Comparison of ENCODE assay signal across 26 cellular contexts in the genomic region with DNA sequence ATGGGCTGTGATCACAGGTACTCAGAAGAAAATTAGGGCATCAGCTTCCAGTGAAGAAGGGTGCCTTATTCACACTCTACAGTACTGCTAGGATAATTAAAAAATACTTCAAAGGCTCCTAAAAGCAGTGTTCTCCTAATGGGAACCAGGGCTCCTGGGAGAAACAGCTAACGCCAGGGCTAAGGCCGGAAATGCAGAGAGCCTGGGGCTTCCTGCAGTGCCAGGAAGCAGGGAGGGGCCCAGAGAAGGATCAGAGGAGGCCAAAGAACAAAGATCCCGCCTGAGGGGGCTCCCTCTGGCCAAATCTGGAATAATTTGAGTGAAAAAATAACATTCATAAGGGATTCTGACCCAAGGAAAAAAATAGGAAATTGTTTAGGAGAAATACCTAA. TPM values are rescaled to one million over a fixed set of nuclear protein-coding genes. Genes with fewer than 3 reads are reported as not detected.
DNase-seq lines count a peak whose midpoint lies in the region; ATAC-seq, FAIRE-seq and TF ChIP-seq lines count a peak whose summit lies in the region.
"Had no signal": no experiment of that assay in that cellular context is flagged by ENCODE, and none has a peak within 500 bp of the region (broad histone marks: within the 10 kb centered on the region; RNA-seq: fewer than 3 reads in every experiment).

No MANE protein-coding gene starts in this region.

- no peak overlapping the region for H3K9ac ChIP-seq in kidney (ENCODE audit: low read length in 2 of 2)
- H3K9ac ChIP-seq: SK-N-SH had no signal

- H3K4me3 Mint-ChIP-seq in endothelial cell (ENCODE audit: unreplicated experiment) (no peak overlapping the region), Caco-2 (ENCODE audit: unreplicated experiment) (no peak overlapping the region)
- H3K4me3 Mint-ChIP-seq: activated naive CD8-positive, alpha-beta T cell treated with anti-CD3 and anti-CD28 coated beads for 36 hours; effector memory CD8-positive, alpha-beta T cell; immature natural killer cell had no signal

- TF ChIP-seq CTCF in right atrium auricular region (IDR thresholded peaks at IDR 0.05) (no peak), endothelial cell (IDR thresholded peaks at IDR 0.05; ENCODE audit: unreplicated experiment) (no peak), kidney (IDR thresholded peaks at IDR 0.05; ENCODE audit: borderline replicate concordance, extremely low read depth, insufficient read depth) (no peak), Caco-2 (IDR thresholded peaks at IDR 0.05; ENCODE audit: insufficient read depth in 1 of 2, low read depth in 1 of 2, low read length in 1 of 2, severe bottlenecking in 1 of 2, unreplicated experiment in 1 of 2) (no peak)

- no peaks in the 10 kb centered on the region for H3K9me3 ChIP-seq in right atrium auricular region
- H3K9me3 ChIP-seq in kidney (ENCODE audit: control insufficient read depth in 1 of 2, low read length in 2 of 2), result no peaks in the 10 kb centered on the region
- no peaks in the 10 kb centered on the region for H3K9me3 ChIP-seq in Caco-2
- H3K9me3 ChIP-seq: MG63, neutrophil, SK-N-SH, thyroid gland had no signal

- no peaks in the 10 kb centered on the region for H3K9me3 Mint-ChIP-seq in endothelial cell (ENCODE audit: unreplicated experiment)
- H3K9me3 Mint-ChIP-seq in Caco-2 (ENCODE audit: unreplicated experiment), result no peaks in the 10 kb centered on the region
- H3K9me3 Mint-ChIP-seq: activated naive CD8-positive, alpha-beta T cell treated with anti-CD3 and anti-CD28 coated beads for 36 hours; effector memory CD8-positive, alpha-beta T cell; immature natural killer cell had no signal

- peaks cover 11% of the 10 kb centered on the region for H3K27me3 Mint-ChIP-seq in endothelial cell (ENCODE audit: unreplicated experiment)
- H3K27me3 Mint-ChIP-seq in Caco-2 (ENCODE audit: insufficient read depth, unreplicated experiment), result no peaks in the 10 kb centered on the region
- H3K27me3 Mint-ChIP-seq: activated naive CD8-positive, alpha-beta T cell treated with anti-CD3 and anti-CD28 coated beads for 36 hours; effector memory CD8-positive, alpha-beta T cell had no signal

- DNase-seq in Right ventricle myocardium superior, result peak; percentile 37
- no peak for DNase-seq in right atrium auricular region (ENCODE audit: low spot score)
- DNase-seq in endothelial cell (ENCODE audit: low spot score), result peak; percentile 53
- peak; percentile 18 for DNase-seq in kidney
- DNase-seq in cortex of kidney (lab: John Stamatoyannopoulos, UW), result no peak
- no peak for DNase-seq in NCI-H1436 treated with DMSO at 0.1 percent for 48 hours (lab: John Stamatoyannopoulos, UW)
- no peak for DNase-seq in Caco-2
- DNase-seq: activated CD4-positive, alpha-beta T cell treated with anti-CD3 and anti-CD28 coated beads, Interleukin-2, amount 50 U/mL, for 1 hour; activated naive CD8-positive, alpha-beta T cell treated with anti-CD3 and anti-CD28 coated beads for 36 hours; DND-41; effector memory CD8-positive, alpha-beta T cell; head of caudate nucleus; immature natural killer cell; MG63; NCI-H1417; NCI-H524; SK-N-SH; stimulated activated CD4-positive, alpha-beta T cell treated with anti-CD3 and anti-CD28 coated beads, Interleukin-4, amount 100 ng/mL, for 24 hours; stimulated activated naive CD8-positive, alpha-beta T cell treated with anti-CD3 and anti-CD28 coated beads, Interleukin-15, Interleukin-2, amounts not matched to agents 100 U/mL and 50 U/mL, for 24 hours; T-helper 2 cell; thyroid gland had no signal

- H3K36me3 Mint-ChIP-seq in endothelial cell (ENCODE audit: low read depth, unreplicated experiment) (peaks cover 26% of the 10 kb centered on the region), Caco-2 (ENCODE audit: insufficient read depth, unreplicated experiment) (peaks cover 66% of the 10 kb centered on the region)

- CTCF ChIA-PET in Caco-2 (lab: Charles Lee), result no interaction called here

- H3K4me1 ChIP-seq in right atrium auricular region, result peaks cover 0 to 8% of the 10 kb centered on the region in 2 donors
- peaks cover 0 to 2% of the 10 kb centered on the region in 2 donors for H3K4me1 ChIP-seq in kidney (ENCODE audit: control insufficient read depth in 1 of 2, insufficient read depth in 1 of 2, low read depth in 1 of 2, low read length in 2 of 2)
- no peaks in the 10 kb centered on the region for H3K4me1 ChIP-seq in Caco-2

- no TSS peak for BruUV-seq in Caco-2 (replicated peaks; lab: Mats Ljungman, UMichigan)

- peaks cover 80% of the 10 kb centered on the region for H3K36me3 ChIP-seq in right atrium auricular region
- peaks cover 17 to 37% of the 10 kb centered on the region in 2 donors for H3K36me3 ChIP-seq in kidney (ENCODE audit: control insufficient read depth in 1 of 2, insufficient read depth in 2 of 2, low read length in 2 of 2)
- H3K36me3 ChIP-seq in Caco-2 (ENCODE audit: control insufficient read depth, insufficient read depth, low read length), result peaks cover 1% of the 10 kb centered on the region
- H3K36me3 ChIP-seq: MG63 had no signal

- ATAC-seq in Right ventricle myocardium superior (ENCODE audit: poor library complexity), result no peak
- no peak for ATAC-seq in GM21737 (IDR thresholded peaks at IDR 0.05; ENCODE audit: unreplicated experiment)
- ATAC-seq: effector memory CD8-positive, alpha-beta T cell; stimulated activated naive CD8-positive, alpha-beta T cell treated with anti-CD3 and anti-CD28 coated beads, Interleukin-15, Interleukin-2, amounts not matched to agents 100 U/mL and 50 U/mL, for 24 hours had no signal

- H3K27me3 ChIP-seq in right atrium auricular region, result no peaks in the 10 kb centered on the region
- H3K27me3 ChIP-seq in Caco-2 (replicated peaks; ENCODE audit: control insufficient read depth, insufficient read depth, low read length), result no peaks in the 10 kb centered on the region
- H3K27me3 ChIP-seq: MG63, neutrophil, thyroid gland had no signal

- peak overlapping the region; percentile 95 for H3K27ac Mint-ChIP-seq in endothelial cell (ENCODE audit: unreplicated experiment)
- H3K27ac Mint-ChIP-seq in Caco-2 (ENCODE audit: unreplicated experiment), result no peak overlapping the region
- H3K27ac Mint-ChIP-seq: activated naive CD8-positive, alpha-beta T cell treated with anti-CD3 and anti-CD28 coated beads for 36 hours; effector memory CD8-positive, alpha-beta T cell; immature natural killer cell had no signal

- H3K4me1 Mint-ChIP-seq in endothelial cell (ENCODE audit: unreplicated experiment) (peaks cover 18% of the 10 kb centered on the region), Caco-2 (ENCODE audit: low read depth, unreplicated experiment) (no peaks in the 10 kb centered on the region)
- H3K4me1 Mint-ChIP-seq: activated naive CD8-positive, alpha-beta T cell treated with anti-CD3 and anti-CD28 coated beads for 36 hours had no signal

- POLR2A ChIA-PET in Caco-2 (lab: Charles Lee), result no interaction called here

- H3K4me3 ChIP-seq in right atrium auricular region, result no peak overlapping the region
- H3K4me3 ChIP-seq in kidney (ENCODE audit: low read length in 2 of 2), result no peak overlapping the region
- H3K4me3 ChIP-seq in Caco-2 (ENCODE audit: low read depth, low read length), result no peak overlapping the region
- H3K4me3 ChIP-seq: lung, MG63, thyroid gland had no signal

- intact Hi-C loops in Right ventricle myocardium superior (cut with DNase I), result no loop called here
- intact Hi-C loops in kidney (cut with DNase I), result no loop called here
- intact Hi-C loops in Caco-2 (cut with micrococcal nuclease; ENCODE audit: unreplicated experiment), result no loop called here

- no peak for FAIRE-seq in kidney (lab: Jason Lieb, UNC)
- FAIRE-seq: A204.1 had no signal

- H3K27ac ChIP-seq in right atrium auricular region (no peak overlapping the region), kidney (ENCODE audit: low read depth in 2 of 2, low read length in 2 of 2) (no peak overlapping the region)
- H3K27ac ChIP-seq: neutrophil had no signal

RNA-seq across cellular contexts. Expression of a gene that starts 27.5 kb away (rescaled TPM):
- total RNA-seq in Right ventricle myocardium superior (49.9 TPM), right atrium auricular region (10 to 100 TPM; 29.6 to 41.0 TPM), endothelial cell (ENCODE audit: unreplicated experiment) (65.3 TPM), kidney (65.5 TPM), Caco-2 (2022) (64.6 and 78.3 TPM in 2 replicates)
- 88.0 TPM for polyA plus RNA-seq in kidney (ENCODE audit: insufficient read depth, low read depth, low replicate concordance)

RNA-seq across cellular contexts. Expression of a gene that starts 59.1 kb away (rescaled TPM):
- total RNA-seq in Right ventricle myocardium superior (not detected), right atrium auricular region (not detected), endothelial cell (ENCODE audit: unreplicated experiment) (not detected), kidney (0.38 TPM), Caco-2 (2022) (not detected in 2 replicates)
- not detected for polyA plus RNA-seq in kidney (ENCODE audit: insufficient read depth, low read depth, low replicate concordance)
- total RNA-seq: activated naive CD8-positive, alpha-beta T cell treated with anti-CD3 and anti-CD28 coated beads for 36 hours; thyroid gland had no signal
- polyA plus RNA-seq: BJ, immature natural killer cell, SK-N-SH had no signal

Comparison
In these comparisons a context has a peak if more than half of its experiments do, and no peak if none do; other contexts are left out.
1. DNase-seq: peak in Right ventricle myocardium superior (single experiment), endothelial cell (single experiment) and kidney (single experiment); none in right atrium auricular region (single experiment), cortex of kidney (single experiment), NCI-H1436 treated with DMSO at 0.1 percent for 48 hours (single experiment) and Caco-2 (0 of 2).